15 cellular contexts compared by ENCODE assay signal in genomic region chr11:9600166-9600565, GRCh38. TPM values are rescaled to one million over a fixed set of nuclear protein-coding genes. Genes with fewer than 3 reads are reported as not detected.
DNase-seq lines count a peak whose midpoint lies in the region; ATAC-seq and TF ChIP-seq lines count a peak whose summit lies in the region.
"Had no signal": no experiment of that assay in that cellular context is flagged by ENCODE, and none has a peak within 500 bp of the region (broad histone marks: within the 10 kb centered on the region; RNA-seq: fewer than 3 reads in every experiment).

No MANE protein-coding gene starts in this region.

- H3K27ac ChIP-seq in DND-41 (ENCODE audit: low read length) = peak overlapping the region; percentile 89
- H3K27ac ChIP-seq: ovary had no signal

- no peak for ATAC-seq in DND-41 (ENCODE audit: insufficient read depth, low read depth)
- peak; percentile 2 for ATAC-seq in HG02981 (IDR thresholded peaks at IDR 0.05; ENCODE audit: unreplicated experiment)
- no peak for ATAC-seq in HG02588 (IDR thresholded peaks at IDR 0.05; ENCODE audit: unreplicated experiment)

- no peaks in the 10 kb centered on the region for H3K36me3 ChIP-seq in DND-41 (ENCODE audit: insufficient read depth, low read length)
- H3K36me3 ChIP-seq: ovary had no signal

- no peak overlapping the region for H2AFZ ChIP-seq in DND-41 (ENCODE audit: low read depth, low read length)

- intact Hi-C loops in activated T-helper 1 cell treated with anti-CD3 and anti-CD28 coated beads, Interleukin-12 subunit alpha, Interleukin-12 subunit beta, Interleukin-2, Interleukin-4 antibody, amounts not matched to agents 30 ng/mL and 10 ng/mL and 1 ng/mL, durations not matched to agents 14 hours and 24 hours and 36 hours (cut with micrococcal nuclease) = loop anchor here (1.0 to 5.0 kb wide), 3 partner anchors 34 to 389 kb away; no protein-coding TSS in a partner anchor

- no peaks in the 10 kb centered on the region for H3K9me3 ChIP-seq in DND-41 (ENCODE audit: insufficient read depth, low read length, severe bottlenecking)
- H3K9me3 ChIP-seq: mucosa of descending colon, ovary had no signal

- peak overlapping the region; percentile 33 for H3K27ac Mint-ChIP-seq in activated T-helper 1 cell treated with anti-CD3 and anti-CD28 coated beads, Interleukin-12 subunit alpha, Interleukin-12 subunit beta, Interleukin-2, Interleukin-4 antibody, amounts not matched to agents 30 ng/mL and 10 ng/mL and 1 ng/mL, durations not matched to agents 14 hours and 24 hours and 36 hours
- H3K27ac Mint-ChIP-seq in mesothelial cell of epicardium (peak overlapping the region; percentile 97), chondrocyte (ENCODE audit: unreplicated experiment) (no peak overlapping the region)

- peak overlapping the region; percentile 73; the same call in 1 of the 2 replicates for H3K4me2 ChIP-seq in DND-41 (ENCODE audit: insufficient read depth, low read length)

- H3K27me3 ChIP-seq in DND-41 (ENCODE audit: insufficient read depth, low read length, poor library complexity) = no peaks in the 10 kb centered on the region
- H3K27me3 ChIP-seq: ovary had no signal

- no peaks in the 10 kb centered on the region for H3K36me3 Mint-ChIP-seq in activated T-helper 1 cell treated with anti-CD3 and anti-CD28 coated beads, Interleukin-12 subunit alpha, Interleukin-12 subunit beta, Interleukin-2, Interleukin-4 antibody, amounts not matched to agents 30 ng/mL and 10 ng/mL and 1 ng/mL, durations not matched to agents 14 hours and 24 hours and 36 hours (ENCODE audit: low read depth)
- H3K36me3 Mint-ChIP-seq in mesothelial cell of epicardium (no peaks in the 10 kb centered on the region), chondrocyte (ENCODE audit: low read depth) (no peaks in the 10 kb centered on the region)

- H3K4me1 ChIP-seq in DND-41 (ENCODE audit: insufficient read depth, low read length) = peaks cover 34% of the 10 kb centered on the region

- no peak overlapping the region for H3K4me3 ChIP-seq in DND-41 (ENCODE audit: low read depth in 1 of 2, low read length in 2 of 2)
- H3K4me3 ChIP-seq: mucosa of descending colon, ovary had no signal

- no peaks in the 10 kb centered on the region for H3K79me2 ChIP-seq in DND-41 (ENCODE audit: insufficient read depth, low read length)

- DNase-seq in DND-41 = no peak
- no peak for DNase-seq in activated T-helper 1 cell treated with anti-CD3 and anti-CD28 coated beads, Interleukin-12 subunit alpha, Interleukin-12 subunit beta, Interleukin-2, Interleukin-4 antibody, amounts not matched to agents 30 ng/mL and 10 ng/mL and 1 ng/mL, durations not matched to agents 14 hours and 24 hours and 36 hours (ENCODE audit: low spot score)
- no peak for DNase-seq in mesothelial cell of epicardium (ENCODE audit: low spot score in 2 of 2, unreplicated experiment in 2 of 2)
- DNase-seq in DMS79 treated with DMSO at 0.1 percent for 48 hours (lab: John Stamatoyannopoulos, UW) = no peak
- no peak for DNase-seq in chondrocyte (ENCODE audit: low spot score)
- DNase-seq: activated T-cell treated with anti-CD3 and anti-CD28 coated beads, Interleukin-2, amount 50 U/mL, for 48 hours; C1 segment of cervical spinal cord; H9; KG1; mucosa of descending colon; NCI-H1694; NCI-H526 treated with DMSO at 0.1 percent for 48 hours; ovary had no signal

- H3K9ac ChIP-seq in DND-41 (ENCODE audit: low read depth, low read length) = peak overlapping the region; percentile 59; the same call in 1 of the 2 replicates

- peaks cover 6% of the 10 kb centered on the region for H3K27me3 Mint-ChIP-seq in activated T-helper 1 cell treated with anti-CD3 and anti-CD28 coated beads, Interleukin-12 subunit alpha, Interleukin-12 subunit beta, Interleukin-2, Interleukin-4 antibody, amounts not matched to agents 30 ng/mL and 10 ng/mL and 1 ng/mL, durations not matched to agents 14 hours and 24 hours and 36 hours (ENCODE audit: insufficient read depth)
- H3K27me3 Mint-ChIP-seq in mesothelial cell of epicardium (ENCODE audit: low read depth) (no peaks in the 10 kb centered on the region), chondrocyte (ENCODE audit: low read depth) (no peaks in the 10 kb centered on the region)

- TF ChIP-seq CTCF in DND-41 (IDR thresholded peaks at IDR 0.05; ENCODE audit: borderline replicate concordance, extremely low read depth, low read length, poor library complexity, severe bottlenecking) = no peak
- no peak for TF ChIP-seq CTCF in mesothelial cell of epicardium (IDR thresholded peaks at IDR 0.05; ENCODE audit: unreplicated experiment)
- no peak for TF ChIP-seq CTCF in chondrocyte (IDR thresholded peaks at IDR 0.05)

- H3K4me1 Mint-ChIP-seq in activated T-helper 1 cell treated with anti-CD3 and anti-CD28 coated beads, Interleukin-12 subunit alpha, Interleukin-12 subunit beta, Interleukin-2, Interleukin-4 antibody, amounts not matched to agents 30 ng/mL and 10 ng/mL and 1 ng/mL, durations not matched to agents 14 hours and 24 hours and 36 hours (ENCODE audit: low read depth) = peaks cover 34% of the 10 kb centered on the region
- peaks cover 15% of the 10 kb centered on the region for H3K4me1 Mint-ChIP-seq in mesothelial cell of epicardium
- H3K4me1 Mint-ChIP-seq in chondrocyte (ENCODE audit: low read depth) = peaks cover 19% of the 10 kb centered on the region

- H3K9me3 Mint-ChIP-seq in activated T-helper 1 cell treated with anti-CD3 and anti-CD28 coated beads, Interleukin-12 subunit alpha, Interleukin-12 subunit beta, Interleukin-2, Interleukin-4 antibody, amounts not matched to agents 30 ng/mL and 10 ng/mL and 1 ng/mL, durations not matched to agents 14 hours and 24 hours and 36 hours = no peaks in the 10 kb centered on the region
- no peaks in the 10 kb centered on the region for H3K9me3 Mint-ChIP-seq in mesothelial cell of epicardium
- H3K9me3 Mint-ChIP-seq in chondrocyte (ENCODE audit: low read depth) = no peaks in the 10 kb centered on the region
- H3K9me3 Mint-ChIP-seq: H9 had no signal

- no peak overlapping the region for H3K4me3 Mint-ChIP-seq in activated T-helper 1 cell treated with anti-CD3 and anti-CD28 coated beads, Interleukin-12 subunit alpha, Interleukin-12 subunit beta, Interleukin-2, Interleukin-4 antibody, amounts not matched to agents 30 ng/mL and 10 ng/mL and 1 ng/mL, durations not matched to agents 14 hours and 24 hours and 36 hours
- H3K4me3 Mint-ChIP-seq in mesothelial cell of epicardium (no peak overlapping the region), chondrocyte (ENCODE audit: unreplicated experiment) (no peak overlapping the region)
- H3K4me3 Mint-ChIP-seq: H9 had no signal

- no peaks in the 10 kb centered on the region for H4K20me1 ChIP-seq in DND-41 (ENCODE audit: insufficient read depth, low read length)

RNA-seq across cellular contexts. Expression of gene WEE1, which starts 26.7 kb away (rescaled TPM):
- 51.4 and 54.2 TPM in 2 replicates for total RNA-seq in activated T-helper 1 cell treated with anti-CD3 and anti-CD28 coated beads, Interleukin-12 subunit alpha, Interleukin-12 subunit beta, Interleukin-2, Interleukin-4 antibody, amounts not matched to agents 30 ng/mL and 10 ng/mL and 1 ng/mL, durations not matched to agents 14 hours and 24 hours and 36 hours
- total RNA-seq in mesothelial cell of epicardium (64.7 to 67.2 TPM (median 66.4 TPM) in 3 replicates), chondrocyte (17.8 to 31.2 TPM (median 17.8 TPM) in 3 replicates)
